ENCODE assay signal across 25 cellular contexts in genomic region chr5:133475986-133476385, GRCh38.
DNase-seq lines count a peak whose midpoint lies in the region; ATAC-seq and TF ChIP-seq lines count a peak whose summit lies in the region.
"Had no signal": no experiment of that assay in that cellular context is flagged by ENCODE, and none has a peak within 500 bp of the region (broad histone marks: within the 10 kb centered on the region; RNA-seq: fewer than 3 reads in every experiment).

No MANE protein-coding gene starts in this region.

- no peak for TF ChIP-seq CTCF in mammary epithelial cell (conservative IDR thresholded peaks at IDR 0.05 in 1 of 2, IDR thresholded peaks at IDR 0.05 in 1 of 2; ENCODE audit: extremely low read depth in 1 of 2, insufficient read depth in 1 of 2, low read depth in 1 of 2, low read length in 2 of 2)
- TF ChIP-seq CTCF in MCF 10A (IDR thresholded peaks at IDR 0.05; ENCODE audit: unreplicated experiment) = no peak
- TF ChIP-seq CTCF in epithelial cell of esophagus (IDR thresholded peaks at IDR 0.05; ENCODE audit: insufficient read depth, low read depth, low read length, missing control alignments) = no peak
- TF ChIP-seq CTCF in Calu3 (IDR thresholded peaks at IDR 0.05; ENCODE audit: unreplicated experiment) = no peak
- TF ChIP-seq CTCF in tibial artery (IDR thresholded peaks at IDR 0.05) = no peak

- dilution Hi-C loops in mammary epithelial cell (cut with HindIII; ENCODE audit: low sequenced_read_pairs) = no loop called here

- H3K4me2 ChIP-seq in mammary epithelial cell (ENCODE audit: insufficient read depth, low read depth, low read length) = no peak overlapping the region
- H3K4me2 ChIP-seq: SK-N-SH had no signal

- H3K36me3 ChIP-seq in mammary epithelial cell (ENCODE audit: insufficient read depth, low read length) (no peaks in the 10 kb centered on the region), tibial artery (no peaks in the 10 kb centered on the region)
- H3K36me3 ChIP-seq: BE2C had no signal

- H4K20me1 ChIP-seq in mammary epithelial cell (ENCODE audit: insufficient read depth, low read length) = no peaks in the 10 kb centered on the region

- no peaks in the 10 kb centered on the region for H3K9me3 Mint-ChIP-seq in MCF 10A (ENCODE audit: unreplicated experiment)
- no peaks in the 10 kb centered on the region for H3K9me3 Mint-ChIP-seq in stimulated activated effector memory CD8-positive, alpha-beta T cell treated with anti-CD3 and anti-CD28 coated beads, Interleukin-12 subunit alpha, Interleukin-12 subunit beta, amount 100 ng/mL, for 72 hours
- H3K9me3 Mint-ChIP-seq in Calu3 (ENCODE audit: low read depth, unreplicated experiment) = no peaks in the 10 kb centered on the region
- H3K9me3 Mint-ChIP-seq: CD8-positive, alpha-beta memory T cell had no signal

- H3K4me3 ChIP-seq in mammary epithelial cell (replicated peaks in 1 of 3; ENCODE audit: insufficient read depth in 1 of 3, low read depth in 2 of 3, low read length in 3 of 3) = no peak overlapping the region
- no peak overlapping the region for H3K4me3 ChIP-seq in epithelial cell of esophagus (ENCODE audit: low read length)
- no peak overlapping the region for H3K4me3 ChIP-seq in tibial artery

- CTCF ChIA-PET in mammary epithelial cell (lab: Charles Lee; ENCODE audit: low non-redundant PET) (interaction anchor here (0.6 to 0.7 kb wide), 2 partner anchors 191 to 361 kb away, joined by 3 read pairs; no protein-coding TSS in a partner anchor), MCF 10A (lab: Yijun Ruan, JAX) (interaction anchor here (0.6 to 2.4 kb wide), 5 partner anchors 10 to 365 kb away, joined by 3 to 12 read pairs (median 3); no protein-coding TSS in a partner anchor), Calu3 (lab: Charles Lee) (no interaction called here)

- no peak overlapping the region for H3K27ac ChIP-seq in mammary epithelial cell (ENCODE audit: insufficient read depth, low read depth, low read length)
- no peak overlapping the region for H3K27ac ChIP-seq in tibial artery
- H3K27ac ChIP-seq: 22Rv1 had no signal

- intact Hi-C loops in mammary epithelial cell (cut with micrococcal nuclease) = no loop called here
- intact Hi-C loops in MCF 10A (cut with micrococcal nuclease) = no loop called here
- intact Hi-C loops in Calu3 (cut with micrococcal nuclease; ENCODE audit: unreplicated experiment) = no loop called here
- intact Hi-C loops in tibial artery (cut with DNase I; ENCODE audit: low total_unique reads) = no loop called here

- BruUV-seq in mammary epithelial cell (replicated peaks; lab: Mats Ljungman, UMichigan) (no TSS peak), MCF 10A (replicated peaks; lab: Mats Ljungman, UMichigan) (no TSS peak), Calu3 (replicated peaks; lab: Mats Ljungman, UMichigan) (no TSS peak)

- no peaks in the 10 kb centered on the region for H3K4me1 ChIP-seq in mammary epithelial cell (ENCODE audit: insufficient read depth, low read length)
- no peaks in the 10 kb centered on the region for H3K4me1 ChIP-seq in tibial artery
- H3K4me1 ChIP-seq: BE2C had no signal

- H3K9me3 ChIP-seq in mammary epithelial cell (replicated peaks; ENCODE audit: insufficient read depth, low read length) (no peaks in the 10 kb centered on the region), tibial artery (no peaks in the 10 kb centered on the region)
- H3K9me3 ChIP-seq: BE2C, SK-N-SH had no signal

- H3K4me3 Mint-ChIP-seq in MCF 10A (ENCODE audit: unreplicated experiment) (no peak overlapping the region), Calu3 (ENCODE audit: low read depth, unreplicated experiment) (no peak overlapping the region)
- peak overlapping the region; percentile 19 for H3K4me3 Mint-ChIP-seq in stimulated activated effector memory CD8-positive, alpha-beta T cell treated with anti-CD3 and anti-CD28 coated beads, Interleukin-12 subunit alpha, Interleukin-12 subunit beta, amount 100 ng/mL, for 72 hours

- no peak overlapping the region for H3K27ac Mint-ChIP-seq in MCF 10A (ENCODE audit: low read depth, unreplicated experiment)
- peak overlapping the region; percentile 26 for H3K27ac Mint-ChIP-seq in stimulated activated effector memory CD8-positive, alpha-beta T cell treated with anti-CD3 and anti-CD28 coated beads, Interleukin-12 subunit alpha, Interleukin-12 subunit beta, amount 100 ng/mL, for 72 hours
- H3K27ac Mint-ChIP-seq in Calu3 (ENCODE audit: unreplicated experiment) = no peak overlapping the region

- POLR2A ChIA-PET in MCF 10A (lab: Yijun Ruan, JAX) = interaction anchor here (0.8 kb wide), 1 partner anchor 9 kb away, joined by 4 read pairs; no protein-coding TSS in a partner anchor

- no peaks in the 10 kb centered on the region for H3K79me2 ChIP-seq in mammary epithelial cell (ENCODE audit: insufficient read depth, low read length)

- in situ Hi-C loops in mammary epithelial cell (cut with MboI; ENCODE audit: low sequenced_read_pairs in 2 of 2) = no loop called here

- no peak for ATAC-seq in stimulated activated effector memory CD8-positive, alpha-beta T cell treated with anti-CD3 and anti-CD28 coated beads, Interleukin-12 subunit alpha, Interleukin-12 subunit beta, amount 100 ng/mL, for 72 hours

- 61% methylated on average over 6 of the region's 7 CpGs for WGBS in mammary epithelial cell (ENCODE audit: low coverage, missing lambda C conversion rate)

- H3K27me3 Mint-ChIP-seq in MCF 10A (ENCODE audit: insufficient read depth, unreplicated experiment) (peaks cover 46% of the 10 kb centered on the region), Calu3 (ENCODE audit: unreplicated experiment) (peaks cover 95% of the 10 kb centered on the region)

- no peak overlapping the region for H2AFZ ChIP-seq in mammary epithelial cell (ENCODE audit: low read depth, low read length)

- DNase-seq in mammary epithelial cell = peak; percentile 6
- DNase-seq in MCF 10A (ENCODE audit: unreplicated experiment) = no peak
- peak; percentile 12 for DNase-seq in M059J (ENCODE audit: low read depth)
- DNase-seq in epithelial cell of esophagus (ENCODE audit: low read depth) = peak; percentile 77
- DNase-seq in stimulated activated effector memory CD8-positive, alpha-beta T cell treated with anti-CD3 and anti-CD28 coated beads, Interleukin-12 subunit alpha, Interleukin-12 subunit beta, amount 100 ng/mL, for 72 hours (ENCODE audit: low spot score in 2 of 2) = no peak
- DNase-seq in Calu3 = no peak
- no peak for DNase-seq in SW480 (ENCODE audit: low spot score)
- no peak for DNase-seq in tibial artery
- DNase-seq: ACHN; BE2C; CD8-positive, alpha-beta memory T cell; DMS153; DND-41; GF-D8; KBM-7; MM.1S; NCI-H1694; NCI-H2081 treated with DMSO at 0.1 percent for 48 hours; NCI-H2171; NCI-H226; NCI-H510A; NCI-H69; SK-N-SH; SW 1271 had no signal

- no peaks in the 10 kb centered on the region for H3K27me3 ChIP-seq in mammary epithelial cell (ENCODE audit: insufficient read depth, low read length)
- H3K27me3 ChIP-seq in tibial artery = peaks cover 0 to 6% of the 10 kb centered on the region in 2 donors
- H3K27me3 ChIP-seq: BE2C had no signal

- H3K36me3 Mint-ChIP-seq in MCF 10A (ENCODE audit: insufficient read depth, unreplicated experiment) (no peaks in the 10 kb centered on the region), Calu3 (ENCODE audit: insufficient read depth, unreplicated experiment) (no peaks in the 10 kb centered on the region)
- H3K36me3 Mint-ChIP-seq in stimulated activated effector memory CD8-positive, alpha-beta T cell treated with anti-CD3 and anti-CD28 coated beads, Interleukin-12 subunit alpha, Interleukin-12 subunit beta, amount 100 ng/mL, for 72 hours = no peaks in the 10 kb centered on the region
- H3K36me3 Mint-ChIP-seq: CD8-positive, alpha-beta memory T cell had no signal

- no peak overlapping the region for H3K9ac ChIP-seq in mammary epithelial cell (ENCODE audit: insufficient read depth, low read length)
- H3K9ac ChIP-seq: SK-N-SH had no signal

- H3K4me1 Mint-ChIP-seq in MCF 10A (ENCODE audit: insufficient read depth, unreplicated experiment) = peaks cover 5% of the 10 kb centered on the region
- H3K4me1 Mint-ChIP-seq in stimulated activated effector memory CD8-positive, alpha-beta T cell treated with anti-CD3 and anti-CD28 coated beads, Interleukin-12 subunit alpha, Interleukin-12 subunit beta, amount 100 ng/mL, for 72 hours = peaks cover 25% of the 10 kb centered on the region
- H3K4me1 Mint-ChIP-seq in Calu3 (ENCODE audit: low read depth, unreplicated experiment) = no peaks in the 10 kb centered on the region

Comparison
In these comparisons a context has a peak if more than half of its experiments do, and no peak if none do; other contexts are left out.
1. DNase-seq: peak in mammary epithelial cell (single experiment), M059J (single experiment) and epithelial cell of esophagus (single experiment); none in MCF 10A (single experiment), stimulated activated effector memory CD8-positive, alpha-beta T cell treated with anti-CD3 and anti-CD28 coated beads, Interleukin-12 subunit alpha, Interleukin-12 subunit beta, amount 100 ng/mL, for 72 hours (0 of 2), Calu3 (single experiment), SW480 (single experiment) and tibial artery (0 of 2).